Comparison of ENCODE assay signal across 9 cellular contexts in genomic region chr7:155399577-155399976, GRCh38. TPM values are rescaled to one million over a fixed set of nuclear protein-coding genes. Genes with fewer than 3 reads are reported as not detected.
"Had no signal": no experiment of that assay in that cellular context is flagged by ENCODE, and none has a peak within 500 bp of the region (broad histone marks: within the 10 kb centered on the region; RNA-seq: fewer than 3 reads in every experiment).

No MANE protein-coding gene starts in this region.

- H3K4me3 ChIP-seq: GM23248, HAP-1 had no signal

- H3K4me1 ChIP-seq: HAP-1 had no signal

- H3K9ac ChIP-seq: GM23248 had no signal

- H3K9me3 ChIP-seq: HAP-1 had no signal

- DNase-seq: GM23248, GOT3, HFFc6 had no signal

- H3K27ac ChIP-seq: GM23248, HL-60 had no signal

- H2AFZ ChIP-seq: GM23248 had no signal

- H3K36me3 ChIP-seq: HAP-1 had no signal

RNA-seq across cellular contexts. Expression of gene EN2, which starts 58.4 kb away (rescaled TPM):
- total RNA-seq: GM23248, H7, HepG2, HFFc6, HT1080 had no signal
- polyA plus RNA-seq: GM23248, HepG2, IgD-negative memory B cell had no signal
